Comparison of ENCODE assay signal across 8 cellular contexts in the genomic region with DNA sequence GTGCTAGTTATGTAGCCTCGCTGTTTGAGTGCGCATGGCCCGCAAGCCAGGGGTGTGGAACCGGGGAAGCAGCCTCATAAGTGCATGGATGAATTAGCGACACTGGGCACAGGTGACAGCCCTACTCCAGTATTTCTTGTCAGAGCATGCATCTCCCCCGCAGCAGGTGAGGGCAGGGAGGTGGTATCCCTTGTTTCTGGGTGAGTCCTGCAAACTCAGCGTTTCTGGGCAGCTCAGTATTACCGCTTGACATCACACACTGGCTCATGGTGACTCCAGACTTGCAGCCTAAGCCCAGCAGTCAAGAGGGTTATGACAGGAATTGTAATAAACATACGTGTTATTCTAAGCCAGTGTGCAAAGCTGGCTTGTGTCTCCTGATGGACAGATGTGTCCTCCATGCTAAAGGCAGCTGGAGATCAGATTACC. TPM values are rescaled to one million over a fixed set of nuclear protein-coding genes. Genes with fewer than 3 reads are reported as not detected.
DNase-seq lines count a peak whose midpoint lies in the region; ATAC-seq, FAIRE-seq and TF ChIP-seq lines count a peak whose summit lies in the region.
"Had no signal": no experiment of that assay in that cellular context is flagged by ENCODE, and none has a peak within 500 bp of the region (broad histone marks: within the 10 kb centered on the region; RNA-seq: fewer than 3 reads in every experiment).

No MANE protein-coding gene starts in this region.

- ATAC-seq in aorta (ENCODE audit: low FRiP score) (no peak), HG02610 (IDR thresholded peaks at IDR 0.05; ENCODE audit: unreplicated experiment) (no peak)

- H3K27me3 ChIP-seq in GM23248 (replicated peaks; ENCODE audit: insufficient read depth) (no peaks in the 10 kb centered on the region), OCI-LY1 (ENCODE audit: insufficient read depth, low read length) (no peaks in the 10 kb centered on the region), small intestine (ENCODE audit: control insufficient read depth in 2 of 2, insufficient read depth in 2 of 2, low read length in 2 of 2) (no peaks in the 10 kb centered on the region), aorta (ENCODE audit: control insufficient read depth in 1 of 2, insufficient read depth in 2 of 2, low read length in 1 of 2) (no peaks in the 10 kb centered on the region)

- H3K4me3 ChIP-seq in GM23248 (peak overlapping the region; percentile 76), OCI-LY1 (ENCODE audit: low read depth, low read length, poor library complexity, severe bottlenecking) (peak overlapping the region; percentile 49), fibroblast of the aortic adventitia (ENCODE audit: low read depth, low read length) (peak overlapping the region; percentile 71), small intestine (ENCODE audit: low read depth in 1 of 2, low read length in 2 of 2) (peak overlapping the region in 1 of 2 donors; percentile 79), aorta (ENCODE audit: low read length in 2 of 2) (peak overlapping the region in 1 of 2 donors; percentile 65)

- H3K4me1 ChIP-seq in GM23248 (ENCODE audit: insufficient read depth) (peaks cover 15% of the 10 kb centered on the region; the same call in 1 of the 2 replicates), OCI-LY1 (ENCODE audit: insufficient read depth, low read length, severe bottlenecking) (peaks cover 70% of the 10 kb centered on the region), small intestine (ENCODE audit: control insufficient read depth in 2 of 2, insufficient read depth in 1 of 2, low read depth in 1 of 2, low read length in 1 of 2) (peaks cover 8 to 14% of the 10 kb centered on the region in 2 donors), aorta (ENCODE audit: control insufficient read depth in 1 of 2, insufficient read depth in 2 of 2, low read length in 2 of 2) (peaks cover 3 to 4% of the 10 kb centered on the region in 2 donors)

- H3K9ac ChIP-seq in GM23248 (no peak overlapping the region), OCI-LY1 (ENCODE audit: low read length) (no peak overlapping the region)

- TF ChIP-seq CTCF in OCI-LY1 (IDR thresholded peaks at IDR 0.05; ENCODE audit: low read length) (no peak), fibroblast of the aortic adventitia (IDR thresholded peaks at IDR 0.05; ENCODE audit: insufficient read depth, low read length) (no peak)

- no peaks in the 10 kb centered on the region for H3K36me3 ChIP-seq in GM23248 (ENCODE audit: low read depth)
- no peaks in the 10 kb centered on the region for H3K36me3 ChIP-seq in OCI-LY1 (ENCODE audit: insufficient read depth, low read length)
- H3K36me3 ChIP-seq in small intestine (ENCODE audit: control insufficient read depth in 2 of 2, insufficient read depth in 2 of 2, low read length in 2 of 2): no peaks in the 10 kb centered on the region
- no peaks in the 10 kb centered on the region for H3K36me3 ChIP-seq in aorta (ENCODE audit: control insufficient read depth in 1 of 2, insufficient read depth in 2 of 2, low read length in 1 of 2)

- no peaks in the 10 kb centered on the region for H3K9me2 ChIP-seq in GM23248 (ENCODE audit: insufficient read depth)
- no peaks in the 10 kb centered on the region for H3K9me2 ChIP-seq in OCI-LY1 (ENCODE audit: low read depth, low read length)

- peaks cover 14% of the 10 kb centered on the region for H3F3A ChIP-seq in GM23248 (ENCODE audit: insufficient read depth)
- no peaks in the 10 kb centered on the region; the same call in 1 of the 2 replicates for H3F3A ChIP-seq in OCI-LY1 (ENCODE audit: insufficient read depth, low read length)

- H3K4me2 ChIP-seq in GM23248 (ENCODE audit: unreplicated experiment) (peak overlapping the region; percentile 90), OCI-LY1 (ENCODE audit: low read length) (peak overlapping the region; percentile 46)

- in situ Hi-C loops in GM23248 (cut with MboI): loop anchor here (10.0 kb wide), 1 partner anchor 217 kb away; no protein-coding TSS in a partner anchor

- WGBS in GM23248 (ENCODE audit: low coverage in 1 of 2, low lambda C conversion rate in 2 of 2, missing lambda C conversion rate in 2 of 2), 2 experiments: 68 to 76% methylated on average over 9 of the region's 9 CpGs
- WGBS in small intestine, 3 donors: 22 to 76% (median 59%) methylated on average over 9 of the region's 9 CpGs
- 54 to 65% methylated on average over 9 of the region's 9 CpGs for WGBS in aorta, 2 donors

- no peak overlapping the region for H3K27ac ChIP-seq in GM23248
- peak overlapping the region; percentile 35 for H3K27ac ChIP-seq in OCI-LY1 (ENCODE audit: low read depth, low read length, poor library complexity, severe bottlenecking)
- no peak overlapping the region for H3K27ac ChIP-seq in small intestine (ENCODE audit: low read depth in 1 of 2, low read length in 1 of 2)
- no peak overlapping the region for H3K27ac ChIP-seq in aorta (ENCODE audit: low read depth in 1 of 2, low read length in 2 of 2)

- FAIRE-seq in small intestine (lab: Jason Lieb, UNC): no peak

- H2AFZ ChIP-seq in GM23248: no peak overlapping the region
- no peak overlapping the region for H2AFZ ChIP-seq in OCI-LY1 (ENCODE audit: low read length)

- no peaks in the 10 kb centered on the region for H4K20me1 ChIP-seq in GM23248 (ENCODE audit: insufficient read depth)
- H4K20me1 ChIP-seq in OCI-LY1 (ENCODE audit: insufficient read depth, low read length): no peaks in the 10 kb centered on the region

- H3K79me2 ChIP-seq in GM23248 (ENCODE audit: insufficient read depth) (peaks cover 60% of the 10 kb centered on the region), OCI-LY1 (ENCODE audit: insufficient read depth, low read length) (no peaks in the 10 kb centered on the region)

- H3K9me3 ChIP-seq in GM23248 (ENCODE audit: low read depth) (no peaks in the 10 kb centered on the region), OCI-LY1 (ENCODE audit: low read length) (no peaks in the 10 kb centered on the region), small intestine (ENCODE audit: control insufficient read depth, low read depth) (no peaks in the 10 kb centered on the region), aorta (ENCODE audit: control insufficient read depth, low read length) (no peaks in the 10 kb centered on the region)

- DNase-seq in GM23248 (no peak), fibroblast of the aortic adventitia (ENCODE audit: low read depth) (no peak), small intestine (peak; percentile 22), aorta (no peak)
- DNase-seq in stimulated activated CD4-positive, alpha-beta T cell treated with anti-CD3 and anti-CD28 coated beads, Interleukin-4, amount 100 ng/mL, for 1 hour: no peak
- DNase-seq: activated CD8-positive, alpha-beta memory T cell treated with anti-CD3 and anti-CD28 coated beads, Interleukin-2, amount 50 U/mL, for 4 hours had no signal

- intact Hi-C loops in aorta (cut with DNase I): loop anchor here in 1 of 2 donors (5.0 kb wide), 2 partner anchors 94 to 219 kb away; no protein-coding TSS in a partner anchor

RNA-seq across cellular contexts. Expression of gene CABLES1, which starts 2.5 kb away (rescaled TPM):
- total RNA-seq in GM23248 (2014; rRNA removed; shearing (Covaris generic)): 5.7 and 8.9 TPM in 2 replicates
- polyA plus RNA-seq in GM23248 (2016; fragmentation: Nextera tagmentation; extraction: Ambion mirVana): 1.3 and 2.4 TPM in 2 replicates
- 7.4 and 19.2 TPM in 2 replicates for total RNA-seq in fibroblast of the aortic adventitia (ENCODE audit: low replicate concordance)
- polyA plus RNA-seq in small intestine: 1 to 10 TPM; 6.9 to 9.1 (median 7.8) TPM
- 10 to 100 TPM in 1 of 2 donors, 1 to 10 TPM in 1; 9.9 to 25.7 TPM for total RNA-seq in aorta
- 10 to 100 TPM; 10.4 to 12.4 TPM for polyA plus RNA-seq in aorta
